ENCODE assay signal across 1 cellular context in genomic region chr17:72071330-72071729, GRCh38.
TF ChIP-seq lines count a peak whose summit lies in the region.

No MANE protein-coding gene starts in this region.

TF ChIP-seq in HepG2, 621 proteins besides CTCF, POLR2A, EP300 and RAD21 (continued from another document):
- no peak for TF ChIP-seq PBX3 (CRISPR knock-in tag; IDR thresholded peaks at IDR 0.05; ENCODE audit: borderline replicate concordance)
- TF ChIP-seq ZNF101 (CRISPR knock-in tag; IDR thresholded peaks at IDR 0.05; ENCODE audit: borderline replicate concordance, low read depth), result no peak
- TF ChIP-seq ZNF7 (CRISPR knock-in tag; IDR thresholded peaks at IDR 0.05), result no peak
- no peak for TF ChIP-seq THAP11 (CRISPR knock-in tag; IDR thresholded peaks at IDR 0.05)
- TF ChIP-seq TERF1 (CRISPR knock-in tag; IDR thresholded peaks at IDR 0.05), result no peak
